Comparison of ENCODE assay signal across 1 cellular context in the genomic region with DNA sequence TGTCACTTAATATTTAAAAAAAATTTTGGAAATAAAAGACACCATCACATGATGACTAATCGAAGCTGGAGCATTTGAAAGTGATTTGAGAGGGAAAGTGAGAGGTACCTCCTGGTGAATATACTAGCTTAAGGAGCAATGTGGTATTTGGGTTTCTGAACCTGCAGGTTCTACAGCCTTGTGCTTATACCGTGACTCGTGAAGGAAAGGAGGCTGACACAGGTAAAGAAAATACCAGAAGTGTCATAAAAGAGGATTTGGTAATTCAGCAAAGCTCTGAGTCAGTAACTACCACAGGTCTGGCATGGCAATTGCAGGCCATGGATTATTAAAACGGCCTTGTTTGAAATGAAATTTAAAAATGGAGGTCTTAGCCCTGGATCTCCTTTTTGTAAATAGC.
TF ChIP-seq lines count a peak whose summit lies in the region.

No MANE protein-coding gene starts in this region.

TF ChIP-seq in IMR-90, 13 proteins besides CTCF, POLR2A, EP300 and RAD21:
- no peak for TF ChIP-seq MAFK (IDR thresholded peaks at IDR 0.05; ENCODE audit: low read depth, low read length)
- TF ChIP-seq BHLHE40 (IDR thresholded peaks at IDR 0.05; ENCODE audit: low read depth, low read length) = no peak
- no peak for TF ChIP-seq NFE2L2 (IDR thresholded peaks at IDR 0.05; ENCODE audit: low read depth, low read length)
- TF ChIP-seq MXI1 (IDR thresholded peaks at IDR 0.05; ENCODE audit: borderline replicate concordance, low read depth, low read length) = no peak
- TF ChIP-seq SMC3 (IDR thresholded peaks at IDR 0.05; ENCODE audit: low read depth, low read length) = no peak
- no peak for TF ChIP-seq RFX5 (IDR thresholded peaks at IDR 0.05; ENCODE audit: low read depth, low read length)
- no peak for TF ChIP-seq CHD1 (IDR thresholded peaks at IDR 0.05; ENCODE audit: low read depth, low read length)
- TF ChIP-seq FOS (IDR thresholded peaks at IDR 0.05; ENCODE audit: low read depth, low read length) = no peak
- no peak for TF ChIP-seq CEBPB (IDR thresholded peaks at IDR 0.05; ENCODE audit: low read depth, low read length)
- TF ChIP-seq MAZ (IDR thresholded peaks at IDR 0.05; ENCODE audit: borderline replicate concordance, low read depth, low read length) = no peak
- no peak for TF ChIP-seq RCOR1 (IDR thresholded peaks at IDR 0.05; ENCODE audit: insufficient replicate concordance, low read length)
- TF ChIP-seq, protein P1, sequence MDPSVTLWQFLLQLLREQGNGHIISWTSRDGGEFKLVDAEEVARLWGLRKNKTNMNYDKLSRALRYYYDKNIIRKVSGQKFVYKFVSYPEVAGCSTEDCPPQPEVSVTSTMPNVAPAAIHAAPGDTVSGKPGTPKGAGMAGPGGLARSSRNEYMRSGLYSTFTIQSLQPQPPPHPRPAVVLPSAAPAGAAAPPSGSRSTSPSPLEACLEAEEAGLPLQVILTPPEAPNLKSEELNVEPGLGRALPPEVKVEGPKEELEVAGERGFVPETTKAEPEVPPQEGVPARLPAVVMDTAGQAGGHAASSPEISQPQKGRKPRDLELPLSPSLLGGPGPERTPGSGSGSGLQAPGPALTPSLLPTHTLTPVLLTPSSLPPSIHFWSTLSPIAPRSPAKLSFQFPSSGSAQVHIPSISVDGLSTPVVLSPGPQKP (IDR thresholded peaks at IDR 0.05; ENCODE audit: borderline replicate concordance, low read depth, low read length) = no peak
- no peak for TF ChIP-seq USF2 (IDR thresholded peaks at IDR 0.05; ENCODE audit: low read depth, low read length)
